ENCODE assay signal across 8 cellular contexts in the genomic region with DNA sequence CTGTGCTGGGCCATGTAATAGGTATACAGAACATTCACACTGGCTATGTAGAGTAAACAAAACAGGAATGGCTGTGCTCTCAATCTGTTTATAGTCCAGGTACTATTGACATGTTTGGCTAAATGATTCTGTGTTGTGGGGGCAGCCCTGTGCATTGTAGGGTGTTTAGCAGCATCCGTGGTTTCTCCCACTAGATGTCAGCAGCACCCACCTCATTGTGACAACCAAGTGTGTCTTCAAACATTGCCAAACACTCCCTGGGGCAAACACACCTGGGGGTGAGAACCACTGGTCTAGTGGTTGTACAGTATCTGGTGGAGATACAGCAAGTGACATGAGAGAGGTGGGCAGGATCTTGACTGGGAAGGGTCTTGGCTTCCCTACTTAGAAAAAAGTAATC.
DNase-seq lines count a peak whose midpoint lies in the region; ATAC-seq and TF ChIP-seq lines count a peak whose summit lies in the region.

No MANE protein-coding gene starts in this region.

- TF ChIP-seq CTCF in BE2C (IDR thresholded peaks at IDR 0.05; ENCODE audit: low read depth, low read length) = peak; percentile 51
- peak; percentile 56 for TF ChIP-seq CTCF in GM13977 (IDR thresholded peaks at IDR 0.05; ENCODE audit: extremely low read depth, insufficient read depth, missing control alignments)
- peak in 9 of 12 donors; percentile 13 to 43 (median 28) for TF ChIP-seq CTCF in heart left ventricle (IDR thresholded peaks at IDR 0.05)

- H3K4me3 ChIP-seq in BE2C (ENCODE audit: low read depth, low read length) = no peak overlapping the region
- H3K4me3 ChIP-seq in heart left ventricle = no peak overlapping the region

- intact Hi-C loops in heart left ventricle (cut with DNase I) = loop anchor here in 1 of 10 donors (5.0 to 10.0 kb wide), 2 partner anchors 145 to 1792 kb away; no protein-coding TSS in a partner anchor
- intact Hi-C loops in activated T-helper 1 cell treated with anti-CD3 and anti-CD28 coated beads, Interleukin-12 subunit alpha, Interleukin-12 subunit beta, Interleukin-2, Interleukin-4 antibody, amounts not matched to agents 30 ng/mL and 10 ng/mL and 1 ng/mL, durations not matched to agents 14 hours and 24 hours and 36 hours (cut with micrococcal nuclease) = no loop called here

- H3K27ac ChIP-seq in heart left ventricle = no peak overlapping the region

- WGBS in heart left ventricle, 4 donors = 16 to 40% (median 20%) methylated on average over 1 of the region's 1 CpG

- no peaks in the 10 kb centered on the region for H3K36me3 Mint-ChIP-seq in activated T-helper 1 cell treated with anti-CD3 and anti-CD28 coated beads, Interleukin-12 subunit alpha, Interleukin-12 subunit beta, Interleukin-2, Interleukin-4 antibody, amounts not matched to agents 30 ng/mL and 10 ng/mL and 1 ng/mL, durations not matched to agents 14 hours and 24 hours and 36 hours (ENCODE audit: low read depth)

- ATAC-seq in heart left ventricle (peak in 3 of 4 donors; percentile 31 to 47 (median 41)), GM18520 (IDR thresholded peaks at IDR 0.05; ENCODE audit: unreplicated experiment) (no peak)

- H3K27me3 Mint-ChIP-seq in activated T-helper 1 cell treated with anti-CD3 and anti-CD28 coated beads, Interleukin-12 subunit alpha, Interleukin-12 subunit beta, Interleukin-2, Interleukin-4 antibody, amounts not matched to agents 30 ng/mL and 10 ng/mL and 1 ng/mL, durations not matched to agents 14 hours and 24 hours and 36 hours (ENCODE audit: insufficient read depth) = peaks cover 1% of the 10 kb centered on the region

- no peak overlapping the region for H3K4me3 Mint-ChIP-seq in activated T-helper 1 cell treated with anti-CD3 and anti-CD28 coated beads, Interleukin-12 subunit alpha, Interleukin-12 subunit beta, Interleukin-2, Interleukin-4 antibody, amounts not matched to agents 30 ng/mL and 10 ng/mL and 1 ng/mL, durations not matched to agents 14 hours and 24 hours and 36 hours

- in situ Hi-C loops in GM13977 (cut with MboI; ENCODE audit: low pct_unique_long_range_greater_than_20kb, low sequenced_read_pairs, unreplicated experiment) = no loop called here

- H3K9me3 Mint-ChIP-seq in activated T-helper 1 cell treated with anti-CD3 and anti-CD28 coated beads, Interleukin-12 subunit alpha, Interleukin-12 subunit beta, Interleukin-2, Interleukin-4 antibody, amounts not matched to agents 30 ng/mL and 10 ng/mL and 1 ng/mL, durations not matched to agents 14 hours and 24 hours and 36 hours = no peaks in the 10 kb centered on the region

- no peaks in the 10 kb centered on the region for H3K4me1 Mint-ChIP-seq in activated T-helper 1 cell treated with anti-CD3 and anti-CD28 coated beads, Interleukin-12 subunit alpha, Interleukin-12 subunit beta, Interleukin-2, Interleukin-4 antibody, amounts not matched to agents 30 ng/mL and 10 ng/mL and 1 ng/mL, durations not matched to agents 14 hours and 24 hours and 36 hours (ENCODE audit: low read depth)

- DNase-seq in BE2C (peak; percentile 24), GM13977 (ENCODE audit: low spot score) (no peak), NCI-H69 (lab: John Stamatoyannopoulos, UW) (peak; percentile 72), heart left ventricle (no peak), NCI-H1436 (lab: John Stamatoyannopoulos, UW) (no peak), cerebellar nuclear complex (lab: John Stamatoyannopoulos, UW) (no peak)
- no peak for DNase-seq in activated T-helper 1 cell treated with anti-CD3 and anti-CD28 coated beads, Interleukin-12 subunit alpha, Interleukin-12 subunit beta, Interleukin-2, Interleukin-4 antibody, amounts not matched to agents 30 ng/mL and 10 ng/mL and 1 ng/mL, durations not matched to agents 14 hours and 24 hours and 36 hours (ENCODE audit: low spot score)

- H3K27me3 ChIP-seq in BE2C (no peaks in the 10 kb centered on the region), heart left ventricle (no peaks in the 10 kb centered on the region)

- no peaks in the 10 kb centered on the region for H3K36me3 ChIP-seq in BE2C
- H3K36me3 ChIP-seq in heart left ventricle = no peaks in the 10 kb centered on the region

- no peak overlapping the region for H3K27ac Mint-ChIP-seq in activated T-helper 1 cell treated with anti-CD3 and anti-CD28 coated beads, Interleukin-12 subunit alpha, Interleukin-12 subunit beta, Interleukin-2, Interleukin-4 antibody, amounts not matched to agents 30 ng/mL and 10 ng/mL and 1 ng/mL, durations not matched to agents 14 hours and 24 hours and 36 hours

- H3K4me1 ChIP-seq in BE2C = no peaks in the 10 kb centered on the region
- peaks cover 0 to 11% (median 0%) of the 10 kb centered on the region in 12 donors for H3K4me1 ChIP-seq in heart left ventricle

- no peaks in the 10 kb centered on the region for H3K9me3 ChIP-seq in BE2C
- no peaks in the 10 kb centered on the region for H3K9me3 ChIP-seq in heart left ventricle

- TF ChIP-seq POLR2A in heart left ventricle (IDR thresholded peaks at IDR 0.05) = no peak

Comparison
In these comparisons a context has a peak if more than half of its experiments do, and no peak if none do; other contexts are left out.
1. DNase-seq: peak in BE2C (single experiment) and NCI-H69 (single experiment); none in GM13977 (single experiment), heart left ventricle (0 of 5), activated T-helper 1 cell treated with anti-CD3 and anti-CD28 coated beads, Interleukin-12 subunit alpha, Interleukin-12 subunit beta, Interleukin-2, Interleukin-4 antibody, amounts not matched to agents 30 ng/mL and 10 ng/mL and 1 ng/mL, durations not matched to agents 14 hours and 24 hours and 36 hours (single experiment), NCI-H1436 (single experiment) and cerebellar nuclear complex (0 of 2).
2. Peak in every context shown above with its lines, with median percentiles within 50 percentile points of each other: CTCF ChIP-seq.